24 cellular contexts compared by ENCODE assay signal in genomic region chr5:131575660-131576227, GRCh38.
"Had no signal": no experiment of that assay in that cellular context is flagged by ENCODE, and none has a peak within 500 bp of the region (broad histone marks: within the 10 kb centered on the region; RNA-seq: fewer than 3 reads in every experiment).

No MANE protein-coding gene starts in this region.

- H3K4me3 Mint-ChIP-seq: immature natural killer cell; memory B cell; naive thymus-derived CD4-positive, alpha-beta T cell had no signal

- H3K9me3 Mint-ChIP-seq: immature natural killer cell, memory B cell had no signal

- H3K9me3 ChIP-seq: esophagus muscularis mucosa, gastroesophageal sphincter had no signal

- H3K27ac Mint-ChIP-seq: immature natural killer cell; memory B cell; naive thymus-derived CD4-positive, alpha-beta T cell had no signal

- H3K4me3 ChIP-seq: coronary artery, dorsolateral prefrontal cortex, esophagus muscularis mucosa, gastroesophageal sphincter, heart left ventricle, hepatocyte, lung had no signal

- DNase-seq: dermis blood vessel endothelial cell; dorsolateral prefrontal cortex; effector CD4-positive, alpha-beta T cell; effector memory CD4-positive, alpha-beta T cell; foreskin keratinocyte; heart left ventricle; hypothalamus; immature natural killer cell; islet precursor cell; kidney; kidney glomerular epithelial cell; left colon; left ventricle myocardium superior; mammary epithelial cell; mesendoderm; midbrain; naive thymus-derived CD4-positive, alpha-beta T cell had no signal

- H3K27me3 Mint-ChIP-seq: memory B cell; naive thymus-derived CD4-positive, alpha-beta T cell had no signal

- H3K27ac ChIP-seq: coronary artery, dorsolateral prefrontal cortex, esophagus muscularis mucosa, foreskin keratinocyte, gastroesophageal sphincter, heart left ventricle, hepatocyte had no signal

- ATAC-seq: foreskin keratinocyte; gastroesophageal sphincter; heart left ventricle; left colon; left lobe of liver; left ventricle myocardium superior; naive thymus-derived CD4-positive, alpha-beta T cell had no signal

- H3K27me3 ChIP-seq: dorsolateral prefrontal cortex, esophagus muscularis mucosa, foreskin keratinocyte, gastroesophageal sphincter, heart left ventricle, hepatocyte had no signal

- H3K4me1 ChIP-seq: esophagus muscularis mucosa, foreskin keratinocyte, gastroesophageal sphincter, heart left ventricle had no signal
